Comparison of ENCODE assay signal across 17 cellular contexts in genomic region chr14:60332869-60333268, GRCh38.
DNase-seq lines count a peak whose midpoint lies in the region; ATAC-seq, FAIRE-seq and TF ChIP-seq lines count a peak whose summit lies in the region.
"Had no signal": no experiment of that assay in that cellular context is flagged by ENCODE, and none has a peak within 500 bp of the region (broad histone marks: within the 10 kb centered on the region; RNA-seq: fewer than 3 reads in every experiment).

No MANE protein-coding gene starts in this region.

- H3K27me3 ChIP-seq in ACC112 (ENCODE audit: insufficient read depth, low read length) = peaks cover 29% of the 10 kb centered on the region

- TF ChIP-seq EP300 in A549 (IDR thresholded peaks at IDR 0.05) = no peak

- TF ChIP-seq CTCF in A549 (IDR thresholded peaks at IDR 0.05) (no peak), glutamatergic neuron (IDR thresholded peaks at IDR 0.05; ENCODE audit: partially characterized antibody, unreplicated experiment) (no peak)

- H3K27ac ChIP-seq in A549 = no peak overlapping the region
- no peak overlapping the region for H3K27ac ChIP-seq in ACC112 (ENCODE audit: low read depth, low read length)

- no peaks in the 10 kb centered on the region for H3K36me3 ChIP-seq in ACC112 (ENCODE audit: insufficient read depth, low read length)
- H3K36me3 ChIP-seq: HAP-1 had no signal

- CTCF ChIA-PET in A549 (lab: Yijun Ruan, JAX) = interaction anchor here (0.6 to 3.6 kb wide), 8 partner anchors 12 to 179 kb away, joined by 3 to 17 read pairs (median 4); no protein-coding TSS in a partner anchor

- FAIRE-seq in A549 (lab: Jason Lieb, UNC) = no peak
- FAIRE-seq: K562, RCC 7860 had no signal

- no peak overlapping the region for H3K27ac Mint-ChIP-seq in T-helper 1 cell treated with Interleukin-12 subunit alpha and Interleukin-12 subunit beta and Interleukin-4 antibody, amounts not matched to agents 30 μg/mL and 1 μg/mL, for 36 hours
- H3K27ac Mint-ChIP-seq in glutamatergic neuron (ENCODE audit: unreplicated experiment) = no peak overlapping the region

- peak overlapping the region; percentile 38 for H3K4me3 Mint-ChIP-seq in T-helper 1 cell treated with Interleukin-12 subunit alpha and Interleukin-12 subunit beta and Interleukin-4 antibody, amounts not matched to agents 30 μg/mL and 1 μg/mL, for 36 hours
- H3K4me3 Mint-ChIP-seq in glutamatergic neuron (ENCODE audit: unreplicated experiment) = no peak overlapping the region

- no peak overlapping the region for H2AFZ ChIP-seq in ACC112 (ENCODE audit: low read length, unreplicated experiment)

- ATAC-seq in A549 (no peak), HG03439 (IDR thresholded peaks at IDR 0.05; ENCODE audit: unreplicated experiment) (no peak)
- ATAC-seq: K562 had no signal

- WGBS in A549 (ENCODE audit: missing lambda C conversion rate) = 13% methylated on average over 5 of the region's 5 CpGs

- POLR2A ChIA-PET in A549 (lab: Yijun Ruan, JAX) = interaction anchor here (0.9 kb wide), 1 partner anchor 84 kb away, joined by 3 read pairs; the partner anchor contains the start of gene PPM1A

- no peaks in the 10 kb centered on the region for H3K9me3 Mint-ChIP-seq in T-helper 1 cell treated with Interleukin-12 subunit alpha and Interleukin-12 subunit beta and Interleukin-4 antibody, amounts not matched to agents 30 μg/mL and 1 μg/mL, for 36 hours
- peaks cover 1% of the 10 kb centered on the region for H3K9me3 Mint-ChIP-seq in glutamatergic neuron (ENCODE audit: unreplicated experiment)

- H3K4me3 ChIP-seq in A549 (no peak overlapping the region), ACC112 (ENCODE audit: low read depth, low read length) (peak overlapping the region; percentile 25; the same call in 1 of the 2 replicates)
- peak overlapping the region; percentile 50 for H3K4me3 ChIP-seq in Jurkat, Clone E6-1 (ENCODE audit: low read length)
- H3K4me3 ChIP-seq: HAP-1, K562 had no signal

- H3K4me2 ChIP-seq in A549 = peak overlapping the region; percentile 19; the same call in 1 of the 3 replicates

- no peaks in the 10 kb centered on the region for H3K36me3 Mint-ChIP-seq in T-helper 1 cell treated with Interleukin-12 subunit alpha and Interleukin-12 subunit beta and Interleukin-4 antibody, amounts not matched to agents 30 μg/mL and 1 μg/mL, for 36 hours (ENCODE audit: low read depth)
- no peaks in the 10 kb centered on the region for H3K36me3 Mint-ChIP-seq in glutamatergic neuron (ENCODE audit: unreplicated experiment)

- no peaks in the 10 kb centered on the region for H3K79me2 ChIP-seq in ACC112 (ENCODE audit: control insufficient read depth, insufficient read depth, low read length, unreplicated experiment)

- no peak for TF ChIP-seq RAD21 in A549 (conservative IDR thresholded peaks at IDR 0.05 in 1 of 2, IDR thresholded peaks at IDR 0.05 in 1 of 2)

- no peak for DNase-seq in A549 (ENCODE audit: low read depth in 1 of 2, low spot score in 1 of 2)
- peak; percentile 87 for DNase-seq in Jurkat, Clone E6-1 (ENCODE audit: low read depth, low spot score)
- no peak for DNase-seq in HuH-7.5 (ENCODE audit: low spot score)
- DNase-seq in glutamatergic neuron = no peak
- DNase-seq: C1 segment of cervical spinal cord, DMS53, NCI-H1105, NCI-H1694 treated with DMSO at 0.1 percent for 48 hours, NCI-H345, NCI-H69, SHP77 treated with DMSO at 0.1 percent for 48 hours had no signal

- no peaks in the 10 kb centered on the region for H3K9me3 ChIP-seq in A549
- H3K9me3 ChIP-seq: HAP-1 had no signal

- TF ChIP-seq POLR2A in A549 (IDR thresholded peaks at IDR 0.05; ENCODE audit: low read length) = no peak

- H3K4me1 ChIP-seq in A549 = 0 out of 3 replicates have a peak, but pooled peaks cover 5% of the 10 kb centered on the region
- peaks cover 5% of the 10 kb centered on the region for H3K4me1 ChIP-seq in ACC112 (ENCODE audit: control insufficient read depth, insufficient read depth, low read length, unreplicated experiment)
- H3K4me1 ChIP-seq: HAP-1 had no signal

- peaks cover 45% of the 10 kb centered on the region for H3K27me3 Mint-ChIP-seq in T-helper 1 cell treated with Interleukin-12 subunit alpha and Interleukin-12 subunit beta and Interleukin-4 antibody, amounts not matched to agents 30 μg/mL and 1 μg/mL, for 36 hours (ENCODE audit: low read depth)
- H3K27me3 Mint-ChIP-seq in glutamatergic neuron (ENCODE audit: unreplicated experiment) = peaks cover 7% of the 10 kb centered on the region

- H3K4me1 Mint-ChIP-seq in T-helper 1 cell treated with Interleukin-12 subunit alpha and Interleukin-12 subunit beta and Interleukin-4 antibody, amounts not matched to agents 30 μg/mL and 1 μg/mL, for 36 hours (ENCODE audit: low read depth) = peaks cover 26% of the 10 kb centered on the region
- H3K4me1 Mint-ChIP-seq in glutamatergic neuron (ENCODE audit: low read depth, unreplicated experiment) = peaks cover 9% of the 10 kb centered on the region

TF ChIP-seq in A549, 52 proteins besides CTCF, POLR2A, EP300 and RAD21:
- TF ChIP-seq ZC3H11A (IDR thresholded peaks at IDR 0.05) (no peak), TP53 (CRISPR knock-in tag; IDR thresholded peaks at IDR 0.05) (no peak), MAX (IDR thresholded peaks at IDR 0.05) (no peak), HOXA7 (CRISPR knock-in tag; IDR thresholded peaks at IDR 0.05) (no peak), FOXS1 (CRISPR knock-in tag; IDR thresholded peaks at IDR 0.05) (no peak), CEBPB (IDR thresholded peaks at IDR 0.05) (no peak)
